Comparison of ENCODE assay signal across 19 cellular contexts in the genomic region with DNA sequence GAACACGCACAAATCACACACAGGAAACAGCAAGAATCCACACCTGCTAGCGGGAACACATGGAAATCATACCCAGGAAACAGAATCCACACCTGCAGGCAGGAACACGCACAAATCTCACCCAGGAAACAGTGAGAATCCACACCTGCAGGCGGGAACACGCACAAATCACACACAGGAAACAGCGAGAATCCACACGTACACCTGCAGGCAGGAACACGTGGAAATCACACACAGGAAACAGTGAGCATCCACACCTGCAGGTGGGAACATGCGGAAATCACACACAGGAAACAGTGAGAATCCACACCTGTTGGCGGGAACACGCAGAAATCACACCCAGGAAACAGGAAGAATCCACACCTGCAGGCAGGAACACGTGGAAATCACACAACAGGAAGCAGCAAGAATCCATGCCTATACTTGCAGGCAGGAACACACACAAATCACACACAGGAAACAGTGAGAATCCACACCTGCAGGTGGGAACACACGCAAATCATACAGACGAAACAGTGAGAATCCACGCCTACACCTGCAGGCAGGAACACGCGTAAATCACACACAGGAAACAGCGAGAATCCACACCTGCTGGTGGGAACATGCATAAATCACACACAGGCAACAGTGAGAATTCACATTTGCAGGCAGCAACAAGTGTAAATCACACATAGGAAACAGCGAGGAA.
DNase-seq lines count a peak whose midpoint lies in the region; ATAC-seq, FAIRE-seq and TF ChIP-seq lines count a peak whose summit lies in the region.
"Had no signal": no experiment of that assay in that cellular context is flagged by ENCODE, and none has a peak within 500 bp of the region (broad histone marks: within the 10 kb centered on the region; RNA-seq: fewer than 3 reads in every experiment).

No MANE protein-coding gene starts in this region.

- CTCF ChIA-PET in HepG2 (lab: Yijun Ruan, JAX; ENCODE audit: low intra/inter-chr PET ratio, low total read pairs), result no interaction called here

- TF ChIP-seq POLR2A in HepG2 (IDR thresholded peaks at IDR 0.05; ENCODE audit: insufficient read depth in 1 of 2, low read depth in 2 of 2, low read length in 2 of 2), result no peak
- TF ChIP-seq POLR2A in right lobe of liver (IDR thresholded peaks at IDR 0.05), result no peak
- TF ChIP-seq POLR2A in vagina (IDR thresholded peaks at IDR 0.05), result no peak

- H3K27ac ChIP-seq in HepG2 (ENCODE audit: extremely low read length, insufficient read depth, low read length) (no peak overlapping the region), right lobe of liver (no peak overlapping the region), vagina (no peak overlapping the region)
- H3K27ac ChIP-seq in effector memory CD4-positive, alpha-beta T cell (ENCODE audit: insufficient read depth, low read length, poor library complexity, severe bottlenecking), result no peak overlapping the region
- H3K27ac ChIP-seq: BLaER1 treated with 17β-estradiol and CSF1 and Interleukin-3, amounts not matched to agents 10 nM and 100 nM had no signal

- TF ChIP-seq CTCF in HepG2 (CRISPR knock-in tag; IDR thresholded peaks at IDR 0.05) (no peak), right lobe of liver (IDR thresholded peaks at IDR 0.05) (no peak), vagina (IDR thresholded peaks at IDR 0.05) (no peak)

- DNase-seq in HepG2 (ENCODE audit: low spot score), result no peak
- no peak for DNase-seq in right lobe of liver
- peak in 1 of 2 donors; percentile 7 for DNase-seq in central memory CD8-positive, alpha-beta T cell (ENCODE audit: low spot score in 2 of 2)
- peak; percentile 62 for DNase-seq in mesenteric fat pad (ENCODE audit: low spot score)
- peak; percentile 61 to 78 for DNase-seq in vagina (ENCODE audit: extremely low spot score in 2 of 2)
- DNase-seq in effector memory CD4-positive, alpha-beta T cell, result no peak
- DNase-seq in T1000 (lab: John Stamatoyannopoulos, UW), result no peak
- DNase-seq: Calu3; CD8-positive, alpha-beta T cell; DMS79; KBM-7; MV-4-11; NCI-H187; NCI-H226; NCI-H524 treated with DMSO at 0.1 percent for 48 hours; PC-3; RPMI8226 had no signal

- H3K79me2 ChIP-seq in HepG2 (ENCODE audit: insufficient read depth, low read length), result no peaks in the 10 kb centered on the region

- no peak for FAIRE-seq in HepG2 (lab: Jason Lieb, UNC)

- H3K4me2 ChIP-seq in HepG2 (ENCODE audit: low read depth, low read length), result no peak overlapping the region
- H3K4me2 ChIP-seq: BLaER1 treated with 17β-estradiol and CSF1 and Interleukin-3, amounts not matched to agents 10 nM and 100 nM had no signal

- H3K27me3 ChIP-seq in HepG2 (ENCODE audit: control insufficient read depth in 1 of 2, insufficient read depth in 2 of 2, low read length in 2 of 2) (peaks cover 9 to 43% of the 10 kb centered on the region in 2 experiments; a peak in 4 of 5 replicates), right lobe of liver (no peaks in the 10 kb centered on the region), vagina (no peaks in the 10 kb centered on the region)
- no peaks in the 10 kb centered on the region for H3K27me3 ChIP-seq in effector memory CD4-positive, alpha-beta T cell (replicated peaks; ENCODE audit: control insufficient read depth, insufficient read depth, low read length, poor library complexity, severe bottlenecking)
- H3K27me3 ChIP-seq: BLaER1 treated with 17β-estradiol and CSF1 and Interleukin-3, amounts not matched to agents 10 nM and 100 nM had no signal

- WGBS in HepG2 (ENCODE audit: low lambda C conversion rate), result 9% methylated on average over 19 of the region's 19 CpGs
- WGBS in right lobe of liver (ENCODE audit: insufficient coverage, low coverage, low lambda C conversion rate, missing lambda C conversion rate), result 63% methylated on average over 15 of the region's 19 CpGs

- peaks cover 6% of the 10 kb centered on the region for H3K9me3 ChIP-seq in HepG2 (ENCODE audit: low read length)
- no peaks in the 10 kb centered on the region for H3K9me3 ChIP-seq in right lobe of liver
- H3K9me3 ChIP-seq in vagina, result no peaks in the 10 kb centered on the region
- H3K9me3 ChIP-seq in effector memory CD4-positive, alpha-beta T cell (ENCODE audit: control insufficient read depth, low read length), result no peaks in the 10 kb centered on the region

- H3K9me3 Mint-ChIP-seq in central memory CD8-positive, alpha-beta T cell, result peaks cover 14% of the 10 kb centered on the region

- POLR2A ChIA-PET in HepG2 (lab: Yijun Ruan, JAX), result no interaction called here

- intact Hi-C loops in HepG2 (cut with micrococcal nuclease; ENCODE audit: unreplicated experiment) (no loop called here), right lobe of liver (cut with DNase I) (no loop called here), vagina (cut with DNase I) (no loop called here)

- H3K4me3 ChIP-seq in HepG2 (replicated peaks in 1 of 3; ENCODE audit: insufficient read depth in 1 of 3, low read depth in 2 of 3, low read length in 3 of 3), result no peak overlapping the region
- H3K4me3 ChIP-seq in right lobe of liver, result no peak overlapping the region
- H3K4me3 ChIP-seq in vagina, result no peak overlapping the region
- H3K4me3 ChIP-seq in effector memory CD4-positive, alpha-beta T cell (ENCODE audit: insufficient read depth, low read depth, low read length, poor library complexity, severe bottlenecking), result no peak overlapping the region
- H3K4me3 ChIP-seq: BLaER1 treated with 17β-estradiol and CSF1 and Interleukin-3, amounts not matched to agents 10 nM and 100 nM had no signal

- no peak for ATAC-seq in HepG2
- no peak for ATAC-seq in right lobe of liver
- no peak for ATAC-seq in central memory CD8-positive, alpha-beta T cell (replicated peaks; ENCODE audit: extremely low read depth, poor library complexity, severe bottlenecking)
- ATAC-seq in HG03196 (IDR thresholded peaks at IDR 0.05; ENCODE audit: unreplicated experiment), result no peak
- ATAC-seq: CD8-positive, alpha-beta T cell; PC-3 had no signal

- H2AFZ ChIP-seq in HepG2 (ENCODE audit: low read length), result no peak overlapping the region

- H3K4me1 ChIP-seq in HepG2 (ENCODE audit: insufficient read depth, low read length) (no peaks in the 10 kb centered on the region), right lobe of liver (peaks cover 0 to 24% (median 10%) of the 10 kb centered on the region in 4 donors), vagina (peaks cover 40% of the 10 kb centered on the region)
- H3K4me1 ChIP-seq in effector memory CD4-positive, alpha-beta T cell (ENCODE audit: control insufficient read depth, insufficient read depth, low read length, poor library complexity, severe bottlenecking), result no peaks in the 10 kb centered on the region

- no peak overlapping the region for H3K9ac ChIP-seq in HepG2 (ENCODE audit: insufficient read depth, low read depth, low read length)
- H3K9ac ChIP-seq: BLaER1 treated with 17β-estradiol and CSF1 and Interleukin-3, amounts not matched to agents 10 nM and 100 nM had no signal

- no peaks in the 10 kb centered on the region for H3K27me3 Mint-ChIP-seq in central memory CD8-positive, alpha-beta T cell

- no peak for TF ChIP-seq RAD21 in HepG2 (CRISPR knock-in tag; IDR thresholded peaks at IDR 0.05)

- no peaks in the 10 kb centered on the region for H3K36me3 ChIP-seq in HepG2 (replicated peaks in 1 of 2; ENCODE audit: control insufficient read depth in 1 of 2, insufficient read depth in 2 of 2, low read length in 2 of 2)
- H3K36me3 ChIP-seq in right lobe of liver, result no peaks in the 10 kb centered on the region
- no peaks in the 10 kb centered on the region for H3K36me3 ChIP-seq in vagina
- no peaks in the 10 kb centered on the region for H3K36me3 ChIP-seq in effector memory CD4-positive, alpha-beta T cell (ENCODE audit: control insufficient read depth, insufficient read depth, low read length)
- H3K36me3 ChIP-seq: BLaER1 treated with 17β-estradiol and CSF1 and Interleukin-3, amounts not matched to agents 10 nM and 100 nM had no signal

- no peak for TF ChIP-seq EP300 in HepG2 (IDR thresholded peaks at IDR 0.05; ENCODE audit: low read depth in 2 of 2, low read length in 2 of 2)
- TF ChIP-seq EP300 in HepG2 (CRISPR knock-in tag; IDR thresholded peaks at IDR 0.05; ENCODE audit: borderline replicate concordance), result no peak

- H3K27ac Mint-ChIP-seq in central memory CD8-positive, alpha-beta T cell (ENCODE audit: low read depth), result peak overlapping the region; percentile 22
- H3K27ac Mint-ChIP-seq: CD8-positive, alpha-beta T cell had no signal

- no peak overlapping the region for H3K4me3 Mint-ChIP-seq in central memory CD8-positive, alpha-beta T cell
- H3K4me3 Mint-ChIP-seq: CD8-positive, alpha-beta T cell had no signal

- peaks cover 11% of the 10 kb centered on the region for H3K4me1 Mint-ChIP-seq in central memory CD8-positive, alpha-beta T cell

- H4K20me1 ChIP-seq in HepG2 (ENCODE audit: insufficient read depth, low read length), result no peaks in the 10 kb centered on the region
- H4K20me1 ChIP-seq: BLaER1 treated with 17β-estradiol and CSF1 and Interleukin-3, amounts not matched to agents 10 nM and 100 nM had no signal

- no TSS peak for BruUV-seq in HepG2 (replicated peaks; lab: Mats Ljungman, UMichigan)

- H3K36me3 Mint-ChIP-seq in central memory CD8-positive, alpha-beta T cell (ENCODE audit: insufficient read depth), result peaks cover 4% of the 10 kb centered on the region
- H3K36me3 Mint-ChIP-seq: CD8-positive, alpha-beta T cell had no signal

- in situ Hi-C loops in HepG2 (cut with HindIII; ENCODE audit: extremely low pct_ligation_motif_present, low pct_unique_long_range_greater_than_20kb), result no loop called here

TF ChIP-seq in HepG2, 621 proteins besides CTCF, POLR2A, EP300 and RAD21:
- no peak for TF ChIP-seq ZNF772 (CRISPR knock-in tag; IDR thresholded peaks at IDR 0.05)
- no peak for TF ChIP-seq STAG1 (CRISPR knock-in tag; IDR thresholded peaks at IDR 0.05)
- TF ChIP-seq, protein P1, sequence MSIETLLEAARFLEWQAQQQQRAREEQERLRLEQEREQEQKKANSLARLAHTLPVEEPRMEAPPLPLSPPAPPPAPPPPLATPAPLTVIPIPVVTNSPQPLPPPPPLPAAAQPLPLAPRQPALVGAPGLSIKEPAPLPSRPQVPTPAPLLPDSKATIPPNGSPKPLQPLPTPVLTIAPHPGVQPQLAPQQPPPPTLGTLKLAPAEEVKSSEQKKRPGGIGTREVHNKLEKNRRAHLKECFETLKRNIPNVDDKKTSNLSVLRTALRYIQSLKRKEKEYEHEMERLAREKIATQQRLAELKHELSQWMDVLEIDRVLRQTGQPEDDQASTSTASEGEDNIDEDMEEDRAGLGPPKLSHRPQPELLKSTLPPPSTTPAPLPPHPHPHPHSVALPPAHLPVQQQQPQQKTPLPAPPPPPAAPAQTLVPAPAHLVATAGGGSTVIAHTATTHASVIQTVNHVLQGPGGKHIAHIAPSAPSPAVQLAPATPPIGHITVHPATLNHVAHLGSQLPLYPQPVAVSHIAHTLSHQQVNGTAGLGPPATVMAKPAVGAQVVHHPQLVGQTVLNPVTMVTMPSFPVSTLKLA (IDR thresholded peaks at IDR 0.05), result peak; percentile 89

Comparison
In these comparisons a context has a peak if more than half of its experiments do, and no peak if none do; other contexts are left out.
1. DNase-seq: peak in mesenteric fat pad (single experiment) and vagina (2 of 2); none in HepG2 (single experiment), right lobe of liver (0 of 3), effector memory CD4-positive, alpha-beta T cell (0 of 3) and T1000 (single experiment).